ENCODE assay signal across 1 cellular context in genomic region chr15:34318277-34319079, GRCh38.
TF ChIP-seq lines count a peak whose summit lies in the region.

No MANE protein-coding gene starts in this region.

TF ChIP-seq in GM23338, 12 proteins besides CTCF, POLR2A, EP300 and RAD21 (continued from another document):
- no peak for TF ChIP-seq ZNF462 (CRISPR knock-in tag; IDR thresholded peaks at IDR 0.05)
- TF ChIP-seq POLR2AphosphoS5 (IDR thresholded peaks at IDR 0.05; ENCODE audit: low read depth) = 0 out of 2 replicates have a peak, but pooled peaks have one; percentile 40
- TF ChIP-seq ZNF331 (CRISPR knock-in tag; IDR thresholded peaks at IDR 0.05; ENCODE audit: low read depth) = no peak
